9 cellular contexts compared by ENCODE assay signal in the genomic region with DNA sequence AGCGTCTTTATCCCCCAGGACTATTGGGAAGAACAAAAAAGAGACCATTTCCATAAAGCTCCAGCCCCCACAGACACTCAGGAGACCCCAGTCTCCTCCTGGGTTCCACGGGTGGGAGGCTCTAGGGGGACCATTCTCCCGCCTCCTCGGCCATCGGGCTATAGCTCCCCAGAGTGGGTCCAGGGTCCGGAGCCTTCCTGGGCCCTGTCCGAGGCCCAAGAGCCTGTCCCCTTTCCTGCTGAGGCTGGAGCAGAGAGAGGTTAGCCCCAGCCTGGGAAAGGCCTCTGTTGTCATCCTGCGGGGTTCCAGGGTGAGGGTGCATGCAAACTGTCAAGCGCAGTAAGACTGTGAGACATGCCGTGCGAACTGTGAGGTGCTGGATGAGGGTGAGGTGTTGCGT.
"Had no signal": no experiment of that assay in that cellular context is flagged by ENCODE, and none has a peak within 500 bp of the region (broad histone marks: within the 10 kb centered on the region; RNA-seq: fewer than 3 reads in every experiment).

No MANE protein-coding gene starts in this region.

- DNase-seq: GM23248, GOT3, HFFc6, KBM-7 had no signal

- H3K9me3 Mint-ChIP-seq: HFFc6 had no signal

- H3K27ac ChIP-seq: GM23248, KMS-11 had no signal

- H3K27ac Mint-ChIP-seq: HFFc6, IgD-negative memory B cell had no signal

- H3K4me1 Mint-ChIP-seq: IgD-negative memory B cell had no signal

- H3K36me3 Mint-ChIP-seq: IgD-negative memory B cell had no signal

- H3K4me3 ChIP-seq: GM23248, HAP-1 had no signal

- H3K4me1 ChIP-seq: HAP-1 had no signal

- H2AFZ ChIP-seq: GM23248 had no signal

- H3K4me3 Mint-ChIP-seq: HFFc6, IgD-negative memory B cell had no signal

- H3K36me3 ChIP-seq: HAP-1 had no signal

- H3K4me2 ChIP-seq: KMS-11 had no signal

- H3K9me3 ChIP-seq: HAP-1 had no signal

- H3K9ac ChIP-seq: GM23248, KMS-11 had no signal

- ATAC-seq: HCT116, HepG2 had no signal
